Comparison of ENCODE assay signal across 22 cellular contexts in genomic region chr1:164991763-164992162, GRCh38.
"Had no signal": no experiment of that assay in that cellular context is flagged by ENCODE, and none has a peak within 500 bp of the region (broad histone marks: within the 10 kb centered on the region; RNA-seq: fewer than 3 reads in every experiment).

No MANE protein-coding gene starts in this region.

- H3K9me3 ChIP-seq: SJSA1 had no signal

- H3K4me3 ChIP-seq: K562, SJSA1, SK-N-MC had no signal

- DNase-seq: Kasumi-1, MM.1S, NCI-H1092 treated with DMSO at 0.1 percent for 48 hours, NCI-H1436, NCI-H1930, NCI-H2081, NCI-H2107, NCI-H2171 treated with DMSO at 0.1 percent for 48 hours, NCI-H345, NCI-H446 treated with DMSO at 0.1 percent for 48 hours, NCI-H510A treated with DMSO at 0.1 percent for 48 hours, NCI-H526, Right ventricle myocardium superior, RPMI8226, SIG-M5, SW 1271, T-cell had no signal

- H3K27ac ChIP-seq: HL-60, KMS-11, SJSA1, SK-N-MC had no signal

- H3K36me3 ChIP-seq: SJSA1 had no signal

- H3K4me1 ChIP-seq: SJSA1 had no signal
